1 cellular context compared by ENCODE assay signal in the genomic region with DNA sequence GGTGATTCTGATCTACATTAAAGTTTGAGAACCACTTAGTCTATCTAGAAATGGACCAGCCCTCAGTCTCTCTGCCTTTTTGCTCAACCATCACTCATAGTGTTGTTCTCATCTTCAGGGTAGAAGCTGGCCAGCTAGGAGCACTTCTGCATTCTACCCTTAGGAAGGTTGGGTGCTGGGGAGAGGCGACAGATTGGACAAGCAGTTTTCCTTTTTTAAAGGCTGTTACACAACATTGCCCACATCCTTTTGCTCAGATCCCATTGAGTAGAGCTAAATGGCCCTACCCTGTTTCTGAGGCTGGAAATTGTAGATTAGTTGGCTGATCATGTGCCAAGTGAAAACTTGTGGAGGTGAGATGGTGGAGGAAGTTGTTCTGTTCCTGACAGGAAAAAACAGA.
TF ChIP-seq lines count a peak whose summit lies in the region.

No MANE protein-coding gene starts in this region.

TF ChIP-seq in SK-N-SH, 30 proteins besides CTCF, POLR2A, EP300 and RAD21 (continued from another document):
- TF ChIP-seq, protein P1, sequence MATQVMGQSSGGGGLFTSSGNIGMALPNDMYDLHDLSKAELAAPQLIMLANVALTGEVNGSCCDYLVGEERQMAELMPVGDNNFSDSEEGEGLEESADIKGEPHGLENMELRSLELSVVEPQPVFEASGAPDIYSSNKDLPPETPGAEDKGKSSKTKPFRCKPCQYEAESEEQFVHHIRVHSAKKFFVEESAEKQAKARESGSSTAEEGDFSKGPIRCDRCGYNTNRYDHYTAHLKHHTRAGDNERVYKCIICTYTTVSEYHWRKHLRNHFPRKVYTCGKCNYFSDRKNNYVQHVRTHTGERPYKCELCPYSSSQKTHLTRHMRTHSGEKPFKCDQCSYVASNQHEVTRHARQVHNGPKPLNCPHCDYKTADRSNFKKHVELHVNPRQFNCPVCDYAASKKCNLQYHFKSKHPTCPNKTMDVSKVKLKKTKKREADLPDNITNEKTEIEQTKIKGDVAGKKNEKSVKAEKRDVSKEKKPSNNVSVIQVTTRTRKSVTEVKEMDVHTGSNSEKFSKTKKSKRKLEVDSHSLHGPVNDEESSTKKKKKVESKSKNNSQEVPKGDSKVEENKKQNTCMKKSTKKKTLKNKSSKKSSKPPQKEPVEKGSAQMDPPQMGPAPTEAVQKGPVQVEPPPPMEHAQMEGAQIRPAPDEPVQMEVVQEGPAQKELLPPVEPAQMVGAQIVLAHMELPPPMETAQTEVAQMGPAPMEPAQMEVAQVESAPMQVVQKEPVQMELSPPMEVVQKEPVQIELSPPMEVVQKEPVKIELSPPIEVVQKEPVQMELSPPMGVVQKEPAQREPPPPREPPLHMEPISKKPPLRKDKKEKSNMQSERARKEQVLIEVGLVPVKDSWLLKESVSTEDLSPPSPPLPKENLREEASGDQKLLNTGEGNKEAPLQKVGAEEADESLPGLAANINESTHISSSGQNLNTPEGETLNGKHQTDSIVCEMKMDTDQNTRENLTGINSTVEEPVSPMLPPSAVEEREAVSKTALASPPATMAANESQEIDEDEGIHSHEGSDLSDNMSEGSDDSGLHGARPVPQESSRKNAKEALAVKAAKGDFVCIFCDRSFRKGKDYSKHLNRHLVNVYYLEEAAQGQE (IDR thresholded peaks at IDR 0.05; ENCODE audit: low read depth, low read length), result no peak
- TF ChIP-seq, protein P2, sequence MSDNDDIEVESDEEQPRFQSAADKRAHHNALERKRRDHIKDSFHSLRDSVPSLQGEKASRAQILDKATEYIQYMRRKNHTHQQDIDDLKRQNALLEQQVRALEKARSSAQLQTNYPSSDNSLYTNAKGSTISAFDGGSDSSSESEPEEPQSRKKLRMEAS (IDR thresholded peaks at IDR 0.05; ENCODE audit: low read depth), result no peak
